24 cellular contexts compared by ENCODE assay signal in genomic region chr5:91386120-91386519, GRCh38. TPM values are rescaled to one million over a fixed set of nuclear protein-coding genes. Genes with fewer than 3 reads are reported as not detected.
DNase-seq lines count a peak whose midpoint lies in the region; FAIRE-seq and TF ChIP-seq lines count a peak whose summit lies in the region.
"Had no signal": no experiment of that assay in that cellular context is flagged by ENCODE, and none has a peak within 500 bp of the region (broad histone marks: within the 10 kb centered on the region; RNA-seq: fewer than 3 reads in every experiment).

No MANE protein-coding gene starts in this region.

- peaks cover 11% of the 10 kb centered on the region for H3K27me3 Mint-ChIP-seq in HFFc6 (ENCODE audit: insufficient read depth)
- H3K27me3 Mint-ChIP-seq: activated B cell treated with CpG ODN at 0.5 μM for 24 hours; activated naive CD8-positive, alpha-beta T cell treated with anti-CD3 and anti-CD28 coated beads, Interleukin-2, amount 50 U/mL, for 24 hours; B cell; naive B cell; T-helper 17 cell had no signal

- in situ Hi-C loops in astrocyte of the cerebellum (cut with HindIII; ENCODE audit: low sequenced_read_pairs), result loop anchor here (25.0 kb wide), 1 partner anchor 524 kb away; no protein-coding TSS in a partner anchor

- H3K27ac ChIP-seq in adrenal gland, result no peak overlapping the region
- H3K27ac ChIP-seq: lower lobe of right lung, prostate gland had no signal

- peaks cover 23% of the 10 kb centered on the region for H3K4me1 Mint-ChIP-seq in HFFc6 (ENCODE audit: low read depth)

- H3K36me3 Mint-ChIP-seq in HFFc6 (ENCODE audit: low read depth), result peaks cover 20% of the 10 kb centered on the region

- no peak for DNase-seq in BE2C
- DNase-seq in NCI-H226, result peak; percentile 36
- no peak for DNase-seq in astrocyte of the cerebellum (ENCODE audit: low read depth)
- DNase-seq in myocyte (ENCODE audit: low read depth), result peak; percentile 22
- DNase-seq in GM19239 (ENCODE audit: insufficient read length, low spot score), result no peak
- DNase-seq in GOT3 (lab: John Stamatoyannopoulos, UW), result no peak
- no peak for DNase-seq in HFFc6
- no peak for DNase-seq in adrenal gland
- DNase-seq: activated B cell treated with CpG ODN at 0.5 μM for 24 hours; activated naive CD8-positive, alpha-beta T cell treated with anti-CD3 and anti-CD28 coated beads, Interleukin-2, amount 50 U/mL, for 24 hours; effector memory CD4-positive, alpha-beta T cell; GF-D8; heart left ventricle; immature natural killer cell; lower lobe of right lung; naive B cell; NCI-H1105 treated with DMSO at 0.1 percent for 48 hours; T-helper 17 cell had no signal

- no peaks in the 10 kb centered on the region for H3K9me3 Mint-ChIP-seq in HFFc6
- H3K9me3 Mint-ChIP-seq: activated B cell treated with CpG ODN at 0.5 μM for 24 hours; activated naive CD8-positive, alpha-beta T cell treated with anti-CD3 and anti-CD28 coated beads, Interleukin-2, amount 50 U/mL, for 24 hours; immature natural killer cell had no signal

- intact Hi-C loops in adrenal gland (cut with DNase I), result loop anchor here in 1 of 2 donors (10.0 kb wide), 1 partner anchor 271 kb away; no protein-coding TSS in a partner anchor

- H3K36me3 ChIP-seq in BE2C (no peaks in the 10 kb centered on the region; the same call in 1 of the 2 replicates), adrenal gland (replicated peaks in 1 of 2) (no peaks in the 10 kb centered on the region)
- H3K36me3 ChIP-seq: heart left ventricle, lower lobe of right lung, prostate gland had no signal

- H3K4me3 Mint-ChIP-seq in HFFc6, result no peak overlapping the region
- H3K4me3 Mint-ChIP-seq: activated B cell treated with CpG ODN at 0.5 μM for 24 hours; activated naive CD8-positive, alpha-beta T cell treated with anti-CD3 and anti-CD28 coated beads, Interleukin-2, amount 50 U/mL, for 24 hours; activated T-helper 1 cell treated with anti-CD3 and anti-CD28 coated beads, Interleukin-12 subunit alpha, Interleukin-12 subunit beta, Interleukin-2, Interleukin-4 antibody, amounts not matched to agents 30 ng/mL and 10 ng/mL and 1 ng/mL, durations not matched to agents 14 hours and 24 hours and 36 hours; B cell; immature natural killer cell; T-helper 17 cell had no signal

- 0 out of 2 replicates have a peak, but pooled peaks have one; percentile 18 for TF ChIP-seq CTCF in BE2C (IDR thresholded peaks at IDR 0.05; ENCODE audit: low read depth, low read length)
- peak; percentile 12 for TF ChIP-seq CTCF in astrocyte of the cerebellum (IDR thresholded peaks at IDR 0.05; ENCODE audit: low read depth, low read length, missing control alignments)
- TF ChIP-seq CTCF in HFFc6 (IDR thresholded peaks at IDR 0.05), result no peak
- no peak for TF ChIP-seq CTCF in adrenal gland (IDR thresholded peaks at IDR 0.05)

- 82 to 89% (median 87%) methylated on average over 2 of the region's 2 CpGs for WGBS in adrenal gland, 4 donors

- no peaks in the 10 kb centered on the region for H3K9me3 ChIP-seq in BE2C
- H3K9me3 ChIP-seq in adrenal gland (replicated peaks in 1 of 3), result no peaks in the 10 kb centered on the region
- H3K9me3 ChIP-seq: lower lobe of right lung, prostate gland had no signal

- H3K4me3 ChIP-seq in BE2C (ENCODE audit: low read depth, low read length) (no peak overlapping the region), astrocyte of the cerebellum (ENCODE audit: low read depth, low read length) (no peak overlapping the region), adrenal gland (no peak overlapping the region)
- H3K4me3 ChIP-seq: heart left ventricle, lower lobe of right lung, prostate gland had no signal

- H3K27me3 ChIP-seq in BE2C, result no peaks in the 10 kb centered on the region
- no peaks in the 10 kb centered on the region for H3K27me3 ChIP-seq in adrenal gland
- H3K27me3 ChIP-seq: heart left ventricle had no signal

- no peak overlapping the region for H3K27ac Mint-ChIP-seq in HFFc6
- H3K27ac Mint-ChIP-seq: activated B cell treated with CpG ODN at 0.5 μM for 24 hours; activated naive CD8-positive, alpha-beta T cell treated with anti-CD3 and anti-CD28 coated beads, Interleukin-2, amount 50 U/mL, for 24 hours; activated T-helper 1 cell treated with anti-CD3 and anti-CD28 coated beads, Interleukin-12 subunit alpha, Interleukin-12 subunit beta, Interleukin-2, Interleukin-4 antibody, amounts not matched to agents 30 ng/mL and 10 ng/mL and 1 ng/mL, durations not matched to agents 14 hours and 24 hours and 36 hours; B cell; naive B cell; T-helper 17 cell had no signal

- TF ChIP-seq POLR2A in adrenal gland (IDR thresholded peaks at IDR 0.05), result no peak

- peaks cover 3% of the 10 kb centered on the region; the same call in 1 of the 2 replicates for H3K4me1 ChIP-seq in BE2C
- peaks cover 7 to 10% of the 10 kb centered on the region in 2 donors for H3K4me1 ChIP-seq in adrenal gland (replicated peaks in 1 of 2)
- H3K4me1 ChIP-seq: prostate gland had no signal

- no peak for FAIRE-seq in GM19239 (lab: Jason Lieb, UNC)
- FAIRE-seq: D721Med, GM12891, HTR-8/SVneo had no signal

RNA-seq across cellular contexts. Expression of gene ARRDC3, which starts 3.0 kb away (rescaled TPM):
- polyA plus RNA-seq in BE2C (2012; ENCODE audit: insufficient read depth, insufficient read length, low read depth), result 14.2 TPM
- total RNA-seq in myocyte, result 46.9 and 53.0 TPM in 2 replicates
- 7.8 TPM for polyA plus RNA-seq in myocyte (2012)
- total RNA-seq in HFFc6 (2021; fragmentation: NEBNext Ultra II Directional; extraction: Animal tissue kit (Norgen Biotek cat#: 25700)), result 10 to 100 TPM; 26.2 to 45.0 (median 38.1) TPM
- total RNA-seq in adrenal gland, result 100 to 1,000 TPM in 6 of 8 donors, 10 to 100 TPM in 2; 64.4 to 410 (median 158) TPM
- 100 to 1,000 TPM in 1 of 3 donors, 10 to 100 TPM in 2; 36.1 to 140 (median 58.2) TPM for polyA plus RNA-seq in adrenal gland

Comparison
In these comparisons a context has a peak if more than half of its experiments do, and no peak if none do; other contexts are left out.
1. DNase-seq: peak in NCI-H226 (single experiment) and myocyte (single experiment); none in BE2C (single experiment), astrocyte of the cerebellum (single experiment), GM19239 (single experiment), GOT3 (single experiment), HFFc6 (single experiment) and adrenal gland (0 of 7).
2. CTCF ChIP-seq: peak in BE2C (single experiment) and astrocyte of the cerebellum (single experiment); none in HFFc6 (single experiment) and adrenal gland (0 of 6).